ENCODE assay signal across 10 cellular contexts in the genomic region with DNA sequence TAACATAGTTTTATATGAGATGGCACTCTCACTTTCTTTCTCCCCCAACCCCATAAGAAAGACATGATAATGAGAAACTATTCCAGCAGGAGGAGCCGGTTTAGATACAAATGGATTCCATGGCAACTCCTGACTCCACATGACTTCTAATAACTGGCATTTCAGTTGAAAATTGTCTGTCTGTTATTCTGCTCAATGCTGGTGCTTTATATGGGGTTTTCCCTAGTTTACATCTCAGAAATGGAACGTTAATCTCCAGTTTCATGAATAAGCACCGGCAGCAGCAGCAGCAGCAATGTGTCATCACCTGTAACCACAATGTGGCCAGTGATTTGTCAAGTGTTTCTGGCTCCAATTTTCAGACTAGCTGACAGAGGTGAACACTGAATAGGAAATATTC. TPM values are rescaled to one million over a fixed set of nuclear protein-coding genes. Genes with fewer than 3 reads are reported as not detected.
DNase-seq lines count a peak whose midpoint lies in the region; ATAC-seq, FAIRE-seq and TF ChIP-seq lines count a peak whose summit lies in the region.
"Had no signal": no experiment of that assay in that cellular context is flagged by ENCODE, and none has a peak within 500 bp of the region (broad histone marks: within the 10 kb centered on the region; RNA-seq: fewer than 3 reads in every experiment).

No MANE protein-coding gene starts in this region.

- H3K27ac Mint-ChIP-seq in type B pancreatic cell = no peak overlapping the region
- H3K27ac Mint-ChIP-seq: activated naive CD4-positive, alpha-beta T cell treated with anti-CD3 and anti-CD28 coated beads, Interleukin-2, amount 50 U/mL, for 24 hours had no signal

- peaks cover 3% of the 10 kb centered on the region for H3K4me1 Mint-ChIP-seq in type B pancreatic cell (ENCODE audit: unreplicated experiment)

- ATAC-seq in HG02938 (IDR thresholded peaks at IDR 0.05; ENCODE audit: unreplicated experiment) = peak; percentile 88

- TF ChIP-seq CTCF in type B pancreatic cell (conservative IDR thresholded peaks at IDR 0.05) = peak; percentile 18
- TF ChIP-seq CTCF in D721Med (IDR thresholded peaks at IDR 0.05; ENCODE audit: insufficient read depth, missing control alignments) = no peak

- H3K4me1 ChIP-seq in SJCRH30 = no peaks in the 10 kb centered on the region
- H3K4me1 ChIP-seq: pancreas had no signal

- H3K9me3 ChIP-seq in SJCRH30 (replicated peaks) = no peaks in the 10 kb centered on the region
- H3K9me3 ChIP-seq: pancreas had no signal

- no peaks in the 10 kb centered on the region for H3K36me3 Mint-ChIP-seq in type B pancreatic cell
- H3K36me3 Mint-ChIP-seq: activated naive CD4-positive, alpha-beta T cell treated with anti-CD3 and anti-CD28 coated beads, Interleukin-2, amount 50 U/mL, for 24 hours had no signal

- FAIRE-seq in RCC 7860 (lab: Jason Lieb, UNC) (peak; percentile 93), D721Med (lab: Jason Lieb, UNC) (no peak)
- FAIRE-seq: pancreas had no signal

- no peaks in the 10 kb centered on the region for H3K36me3 ChIP-seq in SJCRH30
- H3K36me3 ChIP-seq: pancreas had no signal

- peaks cover 84% of the 10 kb centered on the region for H3K27me3 Mint-ChIP-seq in type B pancreatic cell

- no peak overlapping the region for H3K27ac ChIP-seq in SJCRH30
- H3K27ac ChIP-seq: pancreas had no signal

- no peak overlapping the region for H3K4me3 Mint-ChIP-seq in type B pancreatic cell
- H3K4me3 Mint-ChIP-seq: activated naive CD4-positive, alpha-beta T cell treated with anti-CD3 and anti-CD28 coated beads, Interleukin-2, amount 50 U/mL, for 24 hours had no signal

- peak; percentile 20 to 27 (median 22) for DNase-seq in stimulated activated CD4-positive, alpha-beta T cell treated with anti-CD3 and anti-CD28 coated beads, Interleukin-12 subunit alpha, Interleukin-12 subunit beta, amount 100 ng/mL, for 48 hours (ENCODE audit: low read depth in 2 of 3, low spot score in 1 of 3)
- DNase-seq in stimulated activated CD4-positive, alpha-beta T cell treated with anti-CD3 and anti-CD28 coated beads, Interleukin-2, amount 100 ng/mL, for 48 hours = no peak
- DNase-seq in RCC 7860 (ENCODE audit: low spot score) (peak; percentile 94), type B pancreatic cell (ENCODE audit: extremely low spot score, unreplicated experiment) (no peak), NCI-H1105 (lab: John Stamatoyannopoulos, UW) (no peak), SJCRH30 (no peak), D721Med (ENCODE audit: insufficient read length, low spot score) (no peak)
- DNase-seq: pancreas had no signal

- H3K4me3 ChIP-seq in SJCRH30 = no peak overlapping the region
- H3K4me3 ChIP-seq: pancreas had no signal

- H3K9me3 Mint-ChIP-seq in type B pancreatic cell = no peaks in the 10 kb centered on the region

- no peaks in the 10 kb centered on the region for H3K27me3 ChIP-seq in SJCRH30
- H3K27me3 ChIP-seq: pancreas had no signal

RNA-seq across cellular contexts. Expression of gene SIM1, which starts 8.0 kb away (rescaled TPM):
- total RNA-seq in type B pancreatic cell (ENCODE audit: low replicate concordance) = 6.3 and 7.1 TPM in 2 replicates
- 0.99 and 1.2 TPM in 2 replicates for total RNA-seq in SJCRH30 (2014; rRNA removed; shearing (Covaris generic))

Comparison
In these comparisons a context has a peak if more than half of its experiments do, and no peak if none do; other contexts are left out.
1. DNase-seq: peak in stimulated activated CD4-positive, alpha-beta T cell treated with anti-CD3 and anti-CD28 coated beads, Interleukin-12 subunit alpha, Interleukin-12 subunit beta, amount 100 ng/mL, for 48 hours (3 of 3) and RCC 7860 (single experiment); none in stimulated activated CD4-positive, alpha-beta T cell treated with anti-CD3 and anti-CD28 coated beads, Interleukin-2, amount 100 ng/mL, for 48 hours (0 of 2), type B pancreatic cell (single experiment), NCI-H1105 (single experiment), SJCRH30 (0 of 2) and D721Med (single experiment).